23 cellular contexts compared by ENCODE assay signal in the genomic region with DNA sequence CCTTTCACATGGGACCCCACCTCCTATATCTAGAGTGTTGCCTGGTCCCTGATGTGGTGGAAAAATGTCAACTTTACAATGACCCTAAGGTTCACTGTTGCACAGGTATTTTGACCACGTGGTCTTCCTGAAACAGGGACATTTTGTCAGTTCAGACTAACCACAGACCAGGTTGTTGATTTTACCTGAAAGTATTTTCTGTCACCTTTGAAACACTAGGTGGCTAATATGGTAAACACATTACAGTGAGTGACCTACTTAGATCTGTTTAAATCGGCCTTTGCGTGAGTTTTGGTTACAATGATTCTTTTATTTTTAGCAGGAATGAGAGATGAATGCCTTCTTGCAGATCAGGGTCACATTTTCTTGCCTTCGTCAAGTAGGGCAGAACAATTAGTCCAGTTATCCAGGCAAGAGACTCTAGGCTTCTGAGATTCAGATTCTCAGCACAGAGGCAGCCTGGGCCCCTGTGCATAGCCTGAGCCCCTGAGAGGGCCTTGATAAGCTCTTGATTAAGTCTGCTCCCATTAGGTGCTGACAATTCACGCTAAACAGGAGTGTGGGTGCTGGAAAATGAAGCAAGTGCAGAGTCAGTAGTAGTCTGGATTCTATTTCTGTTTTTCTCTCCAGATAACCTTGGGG.
DNase-seq lines count a peak whose midpoint lies in the region; ATAC-seq and TF ChIP-seq lines count a peak whose summit lies in the region.
"Had no signal": no experiment of that assay in that cellular context is flagged by ENCODE, and none has a peak within 500 bp of the region (broad histone marks: within the 10 kb centered on the region; RNA-seq: fewer than 3 reads in every experiment).

No MANE protein-coding gene starts in this region.

- no peaks in the 10 kb centered on the region for H3K36me3 Mint-ChIP-seq in progenitor cell of endocrine pancreas (ENCODE audit: insufficient read depth)
- H3K36me3 Mint-ChIP-seq: CD14-positive monocyte; CD8-positive, alpha-beta memory T cell had no signal

- TF ChIP-seq CTCF in progenitor cell of endocrine pancreas (IDR thresholded peaks at IDR 0.05; ENCODE audit: unreplicated experiment), result no peak

- no peak overlapping the region for H3K4me3 Mint-ChIP-seq in progenitor cell of endocrine pancreas (ENCODE audit: low read depth)
- H3K4me3 Mint-ChIP-seq: CD14-positive monocyte; CD8-positive, alpha-beta memory T cell; HFFc6 had no signal

- H3K27ac Mint-ChIP-seq in progenitor cell of endocrine pancreas, result peak overlapping the region; percentile 29
- H3K27ac Mint-ChIP-seq: CD14-positive monocyte; CD8-positive, alpha-beta memory T cell; HFFc6 had no signal

- peak; percentile 88 for ATAC-seq in left lobe of liver

- H3K9me3 Mint-ChIP-seq in progenitor cell of endocrine pancreas (ENCODE audit: low read depth), result no peaks in the 10 kb centered on the region
- H3K9me3 Mint-ChIP-seq: HFFc6 had no signal

- peaks cover 8% of the 10 kb centered on the region for H3K4me1 Mint-ChIP-seq in progenitor cell of endocrine pancreas (ENCODE audit: low read depth)
- H3K4me1 Mint-ChIP-seq: CD14-positive monocyte; CD8-positive, alpha-beta memory T cell had no signal

- peak; percentile 16 for DNase-seq in NCI-H82 (lab: John Stamatoyannopoulos, UW)
- no peak for DNase-seq in NCI-H82 treated with DMSO at 0.1 percent for 48 hours (lab: John Stamatoyannopoulos, UW; ENCODE audit: unreplicated experiment)
- DNase-seq in RPMI7951 (ENCODE audit: low read depth), result peak; percentile 19
- no peak for DNase-seq in left lobe of liver (ENCODE audit: low spot score)
- no peak for DNase-seq in progenitor cell of endocrine pancreas (ENCODE audit: low spot score, unreplicated experiment)
- DNase-seq in HuH-7 (ENCODE audit: low spot score), result no peak
- DNase-seq in NCI-H446 (lab: John Stamatoyannopoulos, UW), result no peak
- no peak for DNase-seq in NCI-H2107 treated with DMSO at 0.1 percent for 48 hours (lab: John Stamatoyannopoulos, UW; ENCODE audit: unreplicated experiment)
- DNase-seq: BE2C; Calu3; CD8-positive, alpha-beta memory T cell; DND-41; GOT3; HFFc6; KBM-7; MG63; NCI-H2029 treated with DMSO at 0.1 percent for 48 hours; NCI-H2171 treated with DMSO at 0.1 percent for 48 hours; NCI-H345; NCI-H524; NCI-H748 treated with DMSO at 0.1 percent for 48 hours; SHP77 treated with DMSO at 0.1 percent for 48 hours had no signal

- H3K27me3 Mint-ChIP-seq in progenitor cell of endocrine pancreas, result peaks cover 3% of the 10 kb centered on the region
- H3K27me3 Mint-ChIP-seq: CD8-positive, alpha-beta memory T cell had no signal

Comparison
In these comparisons a context has a peak if more than half of its experiments do, and no peak if none do; other contexts are left out.
1. DNase-seq: peak in NCI-H82 (single experiment) and RPMI7951 (single experiment); none in NCI-H82 treated with DMSO at 0.1 percent for 48 hours (single experiment), left lobe of liver (single experiment), progenitor cell of endocrine pancreas (single experiment), HuH-7 (single experiment), NCI-H446 (0 of 2) and NCI-H2107 treated with DMSO at 0.1 percent for 48 hours (single experiment).